ENCODE assay signal across 7 cellular contexts in the genomic region with DNA sequence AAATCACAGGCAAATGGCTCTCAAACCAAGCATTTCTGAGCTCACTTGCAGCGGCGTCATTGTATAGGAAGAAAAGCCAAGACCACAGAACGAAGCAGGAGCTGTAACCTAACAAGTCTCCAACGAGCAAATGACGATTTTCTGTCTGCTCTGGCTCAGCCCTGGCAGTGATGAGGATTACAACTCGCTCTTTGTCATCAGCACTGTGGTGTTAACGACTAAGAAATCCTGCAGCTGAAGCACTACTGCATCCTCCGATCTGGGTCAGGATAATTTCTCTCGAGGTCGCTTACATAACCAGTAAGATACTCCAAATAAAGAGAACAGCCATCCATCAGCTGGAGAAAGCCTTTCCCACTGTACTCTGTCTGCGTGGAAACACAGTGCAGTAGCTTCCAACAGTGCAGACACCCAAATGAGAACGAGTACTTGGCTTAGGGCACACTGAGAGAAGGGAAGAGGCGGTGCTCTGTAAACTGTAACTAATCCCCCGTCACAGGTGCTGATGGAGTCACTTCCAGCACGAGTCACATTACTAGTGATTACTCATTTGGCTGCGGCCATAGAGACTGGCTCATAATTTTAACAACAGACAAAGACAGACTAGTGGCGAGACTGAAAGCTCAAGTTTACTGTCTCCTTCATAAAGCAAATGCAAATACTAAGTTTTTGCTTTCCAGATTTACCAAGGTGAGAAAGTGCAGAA.
DNase-seq lines count a peak whose midpoint lies in the region; ATAC-seq and TF ChIP-seq lines count a peak whose summit lies in the region.

No MANE protein-coding gene starts in this region.

- peak; percentile 72 for DNase-seq in GM13977 (ENCODE audit: low spot score)
- DNase-seq in NCI-H146 (lab: John Stamatoyannopoulos, UW) = peak; percentile 96
- peak; percentile 26 to 97 (median 69) for DNase-seq in T-helper 2 cell
- DNase-seq in astrocyte of the cerebellum (ENCODE audit: low read depth) = peak; percentile 95
- DNase-seq in hippocampal formation (lab: John Stamatoyannopoulos, UW) = peak; percentile 62 to 94
- DNase-seq in retinal pigment epithelial cell (ENCODE audit: low read depth) = peak; percentile 96

- TF ChIP-seq CTCF in GM13977 (IDR thresholded peaks at IDR 0.05; ENCODE audit: extremely low read depth, insufficient read depth, missing control alignments) (no peak), astrocyte of the cerebellum (IDR thresholded peaks at IDR 0.05; ENCODE audit: low read depth, low read length, missing control alignments) (peak; percentile 35), retinal pigment epithelial cell (conservative IDR thresholded peaks at IDR 0.05; ENCODE audit: low read depth, low read length) (peak; percentile 21)

- in situ Hi-C loops in GM13977 (cut with MboI; ENCODE audit: low pct_unique_long_range_greater_than_20kb, low sequenced_read_pairs, unreplicated experiment) (no loop called here), astrocyte of the cerebellum (cut with HindIII; ENCODE audit: low sequenced_read_pairs) (no loop called here)

- H3K4me3 ChIP-seq in astrocyte of the cerebellum (ENCODE audit: low read depth, low read length) = peak overlapping the region; percentile 72
- H3K4me3 ChIP-seq in retinal pigment epithelial cell (ENCODE audit: low read length) = peak overlapping the region; percentile 84

- ATAC-seq in HG02852 (IDR thresholded peaks at IDR 0.05; ENCODE audit: unreplicated experiment) = peak; percentile 96

Comparison
In these comparisons a context has a peak if more than half of its experiments do, and no peak if none do; other contexts are left out.
1. Peak in every context shown above with its lines: DNase-seq, ATAC-seq and H3K4me3 ChIP-seq.